In the genomic region with DNA sequence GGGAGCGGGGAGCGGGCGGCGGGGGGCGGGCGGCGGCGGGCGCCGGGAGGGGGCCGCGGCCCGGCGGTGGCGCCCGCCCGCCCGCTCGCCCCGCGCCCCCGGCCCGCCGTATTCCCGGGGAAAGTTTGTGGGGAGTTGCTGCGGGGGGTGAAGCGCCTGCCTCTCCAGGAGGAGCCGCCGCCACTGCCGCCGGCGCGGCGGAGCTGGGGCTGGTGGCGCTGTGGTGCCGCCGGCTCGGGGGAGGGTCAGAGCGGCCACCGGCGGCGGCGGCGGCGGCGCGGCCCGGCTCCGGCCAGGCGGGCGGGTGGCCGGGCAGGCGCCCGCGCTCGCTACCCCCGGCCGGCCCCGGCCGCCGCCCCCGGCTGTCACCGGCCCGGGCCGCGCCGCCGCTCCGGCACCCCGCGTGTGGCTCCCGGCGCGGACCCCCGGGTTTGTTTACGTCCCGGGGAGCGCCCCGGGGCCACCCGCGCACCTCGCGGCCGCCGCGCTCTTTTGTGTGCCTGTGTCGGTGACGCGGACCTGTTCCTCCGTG, we compare ENCODE assay signal across 8 cellular contexts. TPM values are rescaled to one million over a fixed set of nuclear protein-coding genes. Genes with fewer than 3 reads are reported as not detected.
DNase-seq lines count a peak whose midpoint lies in the region; ATAC-seq and TF ChIP-seq lines count a peak whose summit lies in the region.

No MANE protein-coding gene starts in this region.

- TF ChIP-seq CTCF in GM12872 (IDR thresholded peaks at IDR 0.05; ENCODE audit: insufficient read depth, low read depth, low read length): peak; percentile 20; the same call in 1 of the 3 replicates
- TF ChIP-seq CTCF in omental fat pad (IDR thresholded peaks at IDR 0.05): no peak

- in situ Hi-C loops in ACHN (cut with HindIII; ENCODE audit: low pct_ligation_motif_present, low pct_unique_long_range_greater_than_20kb, low sequenced_read_pairs): no loop called here

- ATAC-seq in omental fat pad (ENCODE audit: low FRiP score) (peak; percentile 15), GM19397 (IDR thresholded peaks at IDR 0.05; ENCODE audit: unreplicated experiment) (no peak)

- peak; percentile 63 for DNase-seq in ACHN
- DNase-seq in LoVo (ENCODE audit: low spot score): peak; percentile 70
- DNase-seq in activated T-cell treated with anti-CD3 and anti-CD28 coated beads, Interleukin-2, amount 50 U/mL, for 48 hours: peak; percentile 31 to 52
- peak; percentile 49 for DNase-seq in globus pallidus (ENCODE audit: low spot score)
- DNase-seq in omental fat pad (ENCODE audit: low spot score): no peak
- no peak for DNase-seq in NCI-H187 (lab: John Stamatoyannopoulos, UW)

RNA-seq across cellular contexts. Expression of a gene that starts 0.9 kb away (rescaled TPM):
- 100 to 1,000 TPM in 1 of 4 donors, 10 to 100 TPM in 3; 67.6 to 141 (median 75.7) TPM for total RNA-seq in omental fat pad

Comparison
In these comparisons a context has a peak if more than half of its experiments do, and no peak if none do; other contexts are left out.
1. DNase-seq: peak in ACHN (single experiment), LoVo (single experiment), activated T-cell treated with anti-CD3 and anti-CD28 coated beads, Interleukin-2, amount 50 U/mL, for 48 hours (2 of 2) and globus pallidus (single experiment); none in omental fat pad (single experiment) and NCI-H187 (0 of 2).